Comparison of ENCODE assay signal across 15 cellular contexts in the genomic region with DNA sequence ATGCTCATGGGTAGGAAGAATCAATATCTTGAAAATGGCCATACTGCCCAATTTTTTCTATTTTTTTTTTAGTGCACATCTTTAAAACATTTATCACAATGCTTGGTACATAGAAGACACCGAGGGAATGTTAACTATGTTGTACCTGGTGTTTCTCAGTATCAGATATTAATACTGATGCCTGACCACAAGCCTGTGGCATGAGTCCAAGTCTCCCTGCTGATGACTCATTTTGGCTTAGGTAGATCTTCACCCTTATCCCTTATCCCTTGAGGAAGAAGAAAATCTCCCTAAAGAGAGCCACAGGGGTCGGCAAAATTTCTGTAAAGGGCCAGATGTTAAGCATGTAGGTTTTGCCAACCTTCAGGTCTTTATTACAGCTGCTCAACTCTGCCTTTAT. TPM values are rescaled to one million over a fixed set of nuclear protein-coding genes. Genes with fewer than 3 reads are reported as not detected.
A peak's percentile ranks its signal among the peaks of the same experiment; 100 is the strongest.
DNase-seq lines count a peak whose midpoint lies in the region; ATAC-seq and TF ChIP-seq lines count a peak whose summit lies in the region.
"Had no signal": no experiment of that assay in that cellular context is flagged by ENCODE, and none has a peak within 500 bp of the region (broad histone marks: within the 10 kb centered on the region; RNA-seq: fewer than 3 reads in every experiment).

No MANE protein-coding gene starts in this region.

- H3K4me1 Mint-ChIP-seq in HFFc6 (ENCODE audit: low read depth) = peaks cover 49% of the 10 kb centered on the region
- H3K4me1 Mint-ChIP-seq in natural killer cell = no peaks in the 10 kb centered on the region

- H3K36me3 Mint-ChIP-seq in HFFc6 (ENCODE audit: low read depth) (peaks cover 23% of the 10 kb centered on the region), natural killer cell (no peaks in the 10 kb centered on the region)

- no peak overlapping the region for H3K4me3 ChIP-seq in fibroblast of mammary gland (ENCODE audit: control insufficient read depth, low read depth, low read length)
- H3K4me3 ChIP-seq: cardiac muscle cell, lung, tibial nerve had no signal

- H3K27ac Mint-ChIP-seq in HFFc6 (0 out of 2 replicates have a peak overlapping the region, but pooled peaks have one; percentile 21), natural killer cell (no peak overlapping the region)
- H3K27ac Mint-ChIP-seq: progenitor cell of endocrine pancreas had no signal

- H3K27me3 Mint-ChIP-seq in HFFc6 (ENCODE audit: insufficient read depth) (no peaks in the 10 kb centered on the region), natural killer cell (ENCODE audit: low read depth in 2 of 2) (no peaks in the 10 kb centered on the region)
- H3K27me3 Mint-ChIP-seq: progenitor cell of endocrine pancreas had no signal

- intact Hi-C loops in natural killer cell (cut with micrococcal nuclease) = no loop called here

- TF ChIP-seq CTCF in HFFc6 (IDR thresholded peaks at IDR 0.05) (no peak), fibroblast of mammary gland (conservative IDR thresholded peaks at IDR 0.05; ENCODE audit: control insufficient read depth, insufficient read depth, low read depth, low read length) (no peak), natural killer cell (IDR thresholded peaks at IDR 0.05) (no peak)

- peak; percentile 81 for DNase-seq in A172 (ENCODE audit: low spot score)
- peak; percentile 41 for DNase-seq in HFFc6
- peak; percentile 78 for DNase-seq in RPMI7951 (ENCODE audit: low read depth)
- peak; percentile 85 for DNase-seq in fibroblast of mammary gland (ENCODE audit: low read depth)
- DNase-seq in central memory CD4-positive, alpha-beta T cell = no peak
- DNase-seq in activated gamma-delta T cell treated with Interleukin-2 at 50 U/mL for 16 hours = no peak
- DNase-seq in NCI-H446 treated with DMSO at 0.1 percent for 48 hours (lab: John Stamatoyannopoulos, UW) = no peak
- DNase-seq in natural killer cell = no peak
- DNase-seq: activated T-cell treated with anti-CD3 and anti-CD28 coated beads for 4 hours; NCI-H1417; NK-92 treated with Interleukin-12 subunit alpha and Interleukin-12 subunit beta, amount 100 ng/mL, for 24 hours had no signal

- H3K9me3 Mint-ChIP-seq in HFFc6 (no peaks in the 10 kb centered on the region), natural killer cell (no peaks in the 10 kb centered on the region)

- no peak overlapping the region for H3K4me3 Mint-ChIP-seq in HFFc6
- no peak overlapping the region for H3K4me3 Mint-ChIP-seq in natural killer cell

- ATAC-seq in natural killer cell = no peak

RNA-seq across cellular contexts. Expression of gene CD109, which starts 14.5 kb away (rescaled TPM):
- 18.4 and 24.3 TPM in 2 replicates for total RNA-seq in A172 (2014; rRNA removed; shearing (Covaris generic))
- total RNA-seq in HFFc6 (2021; fragmentation: NEBNext Ultra II Directional; extraction: Animal tissue kit (Norgen Biotek cat#: 25700)) = 10 to 100 TPM; 32.5 to 56.3 (median 48.9) TPM
- 67.4 and 75.9 TPM in 2 replicates for total RNA-seq in RPMI7951 (2014; rRNA removed; shearing (Covaris generic))
- total RNA-seq in natural killer cell = under 1 TPM; 0.24 to 0.88 (median 0.83) TPM

RNA-seq across cellular contexts. Expression of gene SLC17A5, which starts 56.7 kb away (rescaled TPM):
- 13.0 and 15.3 TPM in 2 replicates for total RNA-seq in A172 (2014; rRNA removed; shearing (Covaris generic))
- total RNA-seq in HFFc6 (2021; fragmentation: NEBNext Ultra II Directional; extraction: Animal tissue kit (Norgen Biotek cat#: 25700)) = 10 to 100 TPM; 20.4 to 29.9 (median 26.8) TPM
- total RNA-seq in RPMI7951 (2014; rRNA removed; shearing (Covaris generic)) = 13.9 and 19.1 TPM in 2 replicates
- total RNA-seq in natural killer cell = 10 to 100 TPM in 1 of 3 donors, 1 to 10 TPM in 2; 8.5 to 13.8 (median 9.1) TPM

Comparison
In these comparisons a context has a peak if more than half of its experiments do, and no peak if none do; other contexts are left out.
1. DNase-seq: peak in A172 (single experiment), HFFc6 (single experiment), RPMI7951 (single experiment) and fibroblast of mammary gland (single experiment); none in central memory CD4-positive, alpha-beta T cell (single experiment), activated gamma-delta T cell treated with Interleukin-2 at 50 U/mL for 16 hours (single experiment), NCI-H446 treated with DMSO at 0.1 percent for 48 hours (single experiment) and natural killer cell (single experiment).
2. RNA of gene CD109, which starts 14.5 kb away (total RNA-seq): 67.4 to 75.9 TPM in RPMI7951, 32.5 to 56.3 TPM in HFFc6 and 18.4 to 24.3 TPM in A172; 0.24 to 0.88 TPM in natural killer cell; every median in the first group is over 10 times any median in the second.